8 cellular contexts compared by ENCODE assay signal in genomic region chr22:24156915-24157782, GRCh38. TPM values are rescaled to one million over a fixed set of nuclear protein-coding genes. Genes with fewer than 3 reads are reported as not detected.
DNase-seq lines count a peak whose midpoint lies in the region; ATAC-seq and TF ChIP-seq lines count a peak whose summit lies in the region.

No MANE protein-coding gene starts in this region.

- peak overlapping the region; percentile 92 for H3K4me3 ChIP-seq in mononuclear cell (ENCODE audit: low read length)

- no peaks in the 10 kb centered on the region for H3K27me3 ChIP-seq in mononuclear cell (ENCODE audit: insufficient read depth, low read length)

- H3K4me1 Mint-ChIP-seq in endothelial cell (ENCODE audit: unreplicated experiment): peaks cover 20% of the 10 kb centered on the region

- TF ChIP-seq CTCF in endothelial cell (IDR thresholded peaks at IDR 0.05; ENCODE audit: unreplicated experiment): peak; percentile 76

- H3K27me3 Mint-ChIP-seq in endothelial cell (ENCODE audit: unreplicated experiment): peaks cover 10% of the 10 kb centered on the region

- DNase-seq in CMK (ENCODE audit: low read depth) (peak; percentile 92), NOMO-1 treated with DMSO at 0.1 percent for 48 hours (lab: John Stamatoyannopoulos, UW; ENCODE audit: unreplicated experiment) (peak; percentile 90), endothelial cell (ENCODE audit: low spot score) (peak; percentile 86)
- peak; percentile 68 for DNase-seq in activated CD8-positive, alpha-beta memory T cell treated with anti-CD3 and anti-CD28 coated beads, Interleukin-2, amount 50 U/mL, for 1 hour (ENCODE audit: extremely low read depth)
- peak; percentile 73 to 83 for DNase-seq in stimulated activated CD8-positive, alpha-beta memory T cell treated with anti-CD3 and anti-CD28 coated beads, Interleukin-2, amount 100 ng/mL, for 48 hours (ENCODE audit: low read depth in 2 of 2)

- H3K4me1 ChIP-seq in mononuclear cell (ENCODE audit: insufficient read depth, low read length): peaks cover 68% of the 10 kb centered on the region

- peak overlapping the region; percentile 88 for H3K4me3 Mint-ChIP-seq in endothelial cell (ENCODE audit: unreplicated experiment)

- peaks cover 4% of the 10 kb centered on the region for H3K36me3 Mint-ChIP-seq in endothelial cell (ENCODE audit: low read depth, unreplicated experiment)

- H3K9me3 Mint-ChIP-seq in endothelial cell (ENCODE audit: unreplicated experiment): peaks cover 3% of the 10 kb centered on the region

- H3K9me3 ChIP-seq in mononuclear cell (ENCODE audit: low read depth, low read length): no peaks in the 10 kb centered on the region

- ATAC-seq in GM19438 (IDR thresholded peaks at IDR 0.05; ENCODE audit: low read depth, unreplicated experiment) (peak; percentile 75), HG03571 (IDR thresholded peaks at IDR 0.05; ENCODE audit: unreplicated experiment) (peak; percentile 73)

- no peak overlapping the region for H3K27ac Mint-ChIP-seq in endothelial cell (ENCODE audit: unreplicated experiment)

RNA-seq across cellular contexts. Expression of gene SUSD2, which starts 24.1 kb away (rescaled TPM):
- total RNA-seq in endothelial cell (ENCODE audit: unreplicated experiment): 0.38 TPM
- 0.31 TPM for total RNA-seq in mononuclear cell

Comparison
In these comparisons a context has a peak if more than half of its experiments do, and no peak if none do; other contexts are left out.
1. Peak in every context shown above with its lines: DNase-seq, ATAC-seq and H3K4me3 ChIP-seq.